Comparison of ENCODE assay signal across 8 cellular contexts in the genomic region with DNA sequence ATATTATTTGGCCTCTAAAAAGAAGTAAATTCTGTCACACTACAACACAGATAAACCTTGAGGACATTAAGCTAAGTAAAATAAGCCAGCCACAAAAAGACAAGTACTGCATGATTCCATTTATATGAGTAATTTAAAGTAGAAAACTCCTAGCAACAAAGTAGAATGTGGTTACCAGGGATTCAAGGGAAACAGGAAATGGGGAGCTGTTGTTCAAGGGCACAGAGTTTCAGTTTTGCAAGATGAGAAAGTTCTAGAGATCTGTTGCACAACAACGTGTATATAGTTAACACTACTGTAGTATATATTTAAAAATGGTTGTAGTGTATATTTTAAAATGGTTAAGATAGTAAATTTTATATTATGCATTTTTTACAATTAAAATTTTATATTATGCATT. TPM values are rescaled to one million over a fixed set of nuclear protein-coding genes. Genes with fewer than 3 reads are reported as not detected.
DNase-seq lines count a peak whose midpoint lies in the region; ATAC-seq and TF ChIP-seq lines count a peak whose summit lies in the region.

No MANE protein-coding gene starts in this region.

- H3K27me3 Mint-ChIP-seq in chondrocyte (ENCODE audit: low read depth) (no peaks in the 10 kb centered on the region), natural killer cell (ENCODE audit: low read depth in 2 of 2) (no peaks in the 10 kb centered on the region)

- H3K27ac ChIP-seq in DND-41 (ENCODE audit: low read length): peak overlapping the region; percentile 77

- H3K36me3 Mint-ChIP-seq in chondrocyte (ENCODE audit: low read depth): peaks cover 45% of the 10 kb centered on the region
- peaks cover 24% of the 10 kb centered on the region for H3K36me3 Mint-ChIP-seq in natural killer cell

- H3K27ac Mint-ChIP-seq in chondrocyte (ENCODE audit: unreplicated experiment): peak overlapping the region; percentile 96
- H3K27ac Mint-ChIP-seq in natural killer cell: peak overlapping the region; percentile 0 to 68

- peaks cover 75% of the 10 kb centered on the region for H3K36me3 ChIP-seq in DND-41 (ENCODE audit: insufficient read depth, low read length)

- in situ Hi-C loops in GM13977 (cut with MboI; ENCODE audit: low pct_unique_long_range_greater_than_20kb, low sequenced_read_pairs, unreplicated experiment): no loop called here

- peak; percentile 93 for ATAC-seq in DND-41 (ENCODE audit: insufficient read depth, low read depth)
- ATAC-seq in natural killer cell: no peak

- no peaks in the 10 kb centered on the region for H3K9me3 ChIP-seq in DND-41 (ENCODE audit: insufficient read depth, low read length, severe bottlenecking)

- H3K79me2 ChIP-seq in DND-41 (ENCODE audit: insufficient read depth, low read length): no peaks in the 10 kb centered on the region

- peak; percentile 34 for DNase-seq in DND-41
- peak; percentile 82 for DNase-seq in NCI-H226
- no peak for DNase-seq in chondrocyte (ENCODE audit: low spot score)
- no peak for DNase-seq in natural killer cell
- no peak for DNase-seq in middle frontal gyrus (ENCODE audit: extremely low spot score, low spot score)
- no peak for DNase-seq in GM13977 (ENCODE audit: low spot score)
- no peak for DNase-seq in NCI-H1436 (lab: John Stamatoyannopoulos, UW)
- DNase-seq in activated effector memory CD4-positive, alpha-beta T cell treated with Interleukin-2 at 50 U/mL for 16 hours: no peak

- intact Hi-C loops in natural killer cell (cut with micrococcal nuclease): no loop called here

- 0 out of 2 replicates have a peak overlapping the region, but pooled peaks have one; percentile 31 for H3K9ac ChIP-seq in DND-41 (ENCODE audit: low read depth, low read length)

- no peak for TF ChIP-seq CTCF in DND-41 (IDR thresholded peaks at IDR 0.05; ENCODE audit: borderline replicate concordance, extremely low read depth, low read length, poor library complexity, severe bottlenecking)
- no peak for TF ChIP-seq CTCF in chondrocyte (IDR thresholded peaks at IDR 0.05)
- no peak for TF ChIP-seq CTCF in natural killer cell (IDR thresholded peaks at IDR 0.05)
- no peak for TF ChIP-seq CTCF in GM13977 (IDR thresholded peaks at IDR 0.05; ENCODE audit: extremely low read depth, insufficient read depth, missing control alignments)

- peaks cover 46% of the 10 kb centered on the region for H3K4me1 Mint-ChIP-seq in chondrocyte (ENCODE audit: low read depth)
- H3K4me1 Mint-ChIP-seq in natural killer cell: peaks cover 0 to 5% of the 10 kb centered on the region in 2 donors

- peaks cover 28% of the 10 kb centered on the region for H3K4me1 ChIP-seq in DND-41 (ENCODE audit: insufficient read depth, low read length)

- H4K20me1 ChIP-seq in DND-41 (ENCODE audit: insufficient read depth, low read length): no peaks in the 10 kb centered on the region

- H3K9me3 Mint-ChIP-seq in chondrocyte (ENCODE audit: low read depth) (no peaks in the 10 kb centered on the region), natural killer cell (no peaks in the 10 kb centered on the region)

- peak overlapping the region; percentile 2; the same call in 1 of the 2 replicates for H3K4me2 ChIP-seq in DND-41 (ENCODE audit: insufficient read depth, low read length)

- no peaks in the 10 kb centered on the region for H3K27me3 ChIP-seq in DND-41 (ENCODE audit: insufficient read depth, low read length, poor library complexity)

- H3K4me3 Mint-ChIP-seq in chondrocyte (ENCODE audit: unreplicated experiment) (no peak overlapping the region), natural killer cell (no peak overlapping the region)

- H2AFZ ChIP-seq in DND-41 (ENCODE audit: low read depth, low read length): no peak overlapping the region

- no peak overlapping the region for H3K4me3 ChIP-seq in DND-41 (ENCODE audit: low read depth in 1 of 2, low read length in 2 of 2)

RNA-seq across cellular contexts. Expression of gene SEC31A, which starts 25.4 kb away (rescaled TPM):
- total RNA-seq in chondrocyte: 406 to 470 TPM (median 421 TPM) in 3 replicates
- 100 to 1,000 TPM; 176 to 183 (median 177) TPM for total RNA-seq in natural killer cell

RNA-seq across cellular contexts. Expression of gene THAP9, which starts 34.9 kb away (rescaled TPM):
- total RNA-seq in chondrocyte (3.0 to 4.3 TPM (median 3.6 TPM) in 3 replicates), natural killer cell (1 to 10 TPM; 1.6 to 2.6 (median 2.1) TPM)

Comparison
In these comparisons a context has a peak if more than half of its experiments do, and no peak if none do; other contexts are left out.
1. DNase-seq: peak in DND-41 (single experiment) and NCI-H226 (single experiment); none in chondrocyte (single experiment), natural killer cell (single experiment), middle frontal gyrus (single experiment), GM13977 (single experiment), NCI-H1436 (single experiment) and activated effector memory CD4-positive, alpha-beta T cell treated with Interleukin-2 at 50 U/mL for 16 hours (single experiment).